Comparison of ENCODE assay signal across 19 cellular contexts in genomic region chr9:125564641-125565040, GRCh38.
DNase-seq lines count a peak whose midpoint lies in the region; ATAC-seq and TF ChIP-seq lines count a peak whose summit lies in the region.
"Had no signal": no experiment of that assay in that cellular context is flagged by ENCODE, and none has a peak within 500 bp of the region (broad histone marks: within the 10 kb centered on the region; RNA-seq: fewer than 3 reads in every experiment).

No MANE protein-coding gene starts in this region.

- H4K20me1 ChIP-seq in osteoblast (ENCODE audit: insufficient read depth, low read length) = peaks cover 6% of the 10 kb centered on the region

- CTCF ChIA-PET in HEK293 (lab: Yijun Ruan, JAX) = interaction anchor here (1.5 kb wide), 1 partner anchor 14 kb away, joined by 3 read pairs; no protein-coding TSS in a partner anchor
- CTCF ChIA-PET in activated CD4-positive, alpha-beta memory T cell treated with anti-CD3 and anti-CD28 coated beads for 36 hours (lab: Charles Lee) = no interaction called here

- no peaks in the 10 kb centered on the region for H3K36me3 Mint-ChIP-seq in endothelial cell (ENCODE audit: low read depth, unreplicated experiment)
- H3K36me3 Mint-ChIP-seq in nephron (ENCODE audit: low read depth) = peaks cover 22% of the 10 kb centered on the region
- H3K36me3 Mint-ChIP-seq in activated CD4-positive, alpha-beta memory T cell treated with anti-CD3 and anti-CD28 coated beads for 36 hours = no peaks in the 10 kb centered on the region

- no peak for TF ChIP-seq CTCF in HEK293 (tag by site-specific recombination; IDR thresholded peaks at IDR 0.05)
- no peak for TF ChIP-seq CTCF in endothelial cell (IDR thresholded peaks at IDR 0.05; ENCODE audit: unreplicated experiment)
- TF ChIP-seq CTCF in nephron (IDR thresholded peaks at IDR 0.05; ENCODE audit: unreplicated experiment in 3 of 3) = no peak
- no peak for TF ChIP-seq CTCF in osteoblast (IDR thresholded peaks at IDR 0.05; ENCODE audit: extremely low read depth, low read depth, low read length)

- H3K4me3 ChIP-seq in HEK293 (ENCODE audit: low read depth, low read length) = no peak overlapping the region
- no peak overlapping the region for H3K4me3 ChIP-seq in osteoblast (ENCODE audit: insufficient read depth, low read length)
- H3K4me3 ChIP-seq: GM23338, PC-9, SJSA1 had no signal

- H3K9me3 Mint-ChIP-seq in endothelial cell (ENCODE audit: unreplicated experiment) = no peaks in the 10 kb centered on the region
- no peaks in the 10 kb centered on the region for H3K9me3 Mint-ChIP-seq in nephron
- no peaks in the 10 kb centered on the region for H3K9me3 Mint-ChIP-seq in activated CD4-positive, alpha-beta memory T cell treated with anti-CD3 and anti-CD28 coated beads for 36 hours
- H3K9me3 Mint-ChIP-seq: GM23338 had no signal

- H3K9me3 ChIP-seq in HEK293 (ENCODE audit: control insufficient read depth, insufficient read depth, low read depth, low read length) (no peaks in the 10 kb centered on the region), osteoblast (ENCODE audit: low read depth, low read length) (no peaks in the 10 kb centered on the region)
- H3K9me3 ChIP-seq: Caco-2, SJSA1 had no signal

- peak overlapping the region; percentile 14 for H3K27ac Mint-ChIP-seq in endothelial cell (ENCODE audit: unreplicated experiment)
- peak overlapping the region in 2 of 3 experiments; percentile 28 to 40 for H3K27ac Mint-ChIP-seq in nephron
- no peak overlapping the region for H3K27ac Mint-ChIP-seq in activated CD4-positive, alpha-beta memory T cell treated with anti-CD3 and anti-CD28 coated beads for 36 hours
- H3K27ac Mint-ChIP-seq: GM23338 had no signal

- intact Hi-C loops in activated CD4-positive, alpha-beta memory T cell treated with anti-CD3 and anti-CD28 coated beads for 36 hours (cut with micrococcal nuclease) = no loop called here

- H2AFZ ChIP-seq in osteoblast (ENCODE audit: low read length) = no peak overlapping the region
- H2AFZ ChIP-seq: GM23338, PC-9 had no signal

- H3K4me2 ChIP-seq in osteoblast (ENCODE audit: insufficient read depth, low read length) = no peak overlapping the region
- H3K4me2 ChIP-seq: GM23338, PC-9 had no signal

- H3K27ac ChIP-seq in HEK293 (ENCODE audit: extremely low read depth, low read depth, low read length) (no peak overlapping the region), osteoblast (ENCODE audit: low read depth, low read length) (no peak overlapping the region)
- H3K27ac ChIP-seq: PC-9, SJSA1 had no signal

- H3K4me3 Mint-ChIP-seq in endothelial cell (ENCODE audit: unreplicated experiment) (no peak overlapping the region), nephron (no peak overlapping the region)
- H3K4me3 Mint-ChIP-seq in activated CD4-positive, alpha-beta memory T cell treated with anti-CD3 and anti-CD28 coated beads for 36 hours = no peak overlapping the region
- H3K4me3 Mint-ChIP-seq: GM23338 had no signal

- POLR2A ChIA-PET in HEK293 (lab: Yijun Ruan, JAX) = no interaction called here
- POLR2A ChIA-PET in activated CD4-positive, alpha-beta memory T cell treated with anti-CD3 and anti-CD28 coated beads for 36 hours (lab: Charles Lee) = no interaction called here

- no peaks in the 10 kb centered on the region for H3K36me3 ChIP-seq in HEK293 (ENCODE audit: control insufficient read depth in 2 of 2, insufficient read depth in 1 of 2, low read length in 2 of 2)
- peaks cover 3% of the 10 kb centered on the region for H3K36me3 ChIP-seq in osteoblast (ENCODE audit: insufficient read depth, low read length)
- H3K36me3 ChIP-seq: SJSA1 had no signal

- H3K4me1 Mint-ChIP-seq in endothelial cell (ENCODE audit: unreplicated experiment) = peaks cover 12% of the 10 kb centered on the region
- peaks cover 25% of the 10 kb centered on the region for H3K4me1 Mint-ChIP-seq in nephron
- H3K4me1 Mint-ChIP-seq in activated CD4-positive, alpha-beta memory T cell treated with anti-CD3 and anti-CD28 coated beads for 36 hours (ENCODE audit: low read depth) = peaks cover 16% of the 10 kb centered on the region

- no peaks in the 10 kb centered on the region for H3K27me3 ChIP-seq in osteoblast (ENCODE audit: insufficient read depth, low read length)
- H3K27me3 ChIP-seq: SJSA1 had no signal

- peaks cover 56% of the 10 kb centered on the region for H3K79me2 ChIP-seq in osteoblast (ENCODE audit: insufficient read depth, low read length)

- H3K4me1 ChIP-seq in HEK293 (ENCODE audit: control insufficient read depth, insufficient read depth, low read length) (0 out of 2 replicates have a peak, but pooled peaks cover 2% of the 10 kb centered on the region), osteoblast (ENCODE audit: insufficient read depth, low read length) (peaks cover 8% of the 10 kb centered on the region)
- H3K4me1 ChIP-seq: Caco-2, SJSA1 had no signal

- DNase-seq in COLO829 (ENCODE audit: low spot score) = peak; percentile 38
- no peak for DNase-seq in endothelial cell (ENCODE audit: low spot score)
- no peak for DNase-seq in osteoblast (ENCODE audit: insufficient read length, low spot score, missing footprints)
- no peak for DNase-seq in activated CD4-positive, alpha-beta memory T cell treated with anti-CD3 and anti-CD28 coated beads for 36 hours
- DNase-seq: Caco-2, DMS53, KG1, NCI-H1048, NCI-H1436 treated with DMSO at 0.1 percent for 48 hours, NCI-H2029 treated with DMSO at 0.1 percent for 48 hours, NCI-H510A, NCI-H774, PC-9 had no signal

- ATAC-seq in GM18907 (IDR thresholded peaks at IDR 0.05; ENCODE audit: unreplicated experiment) = no peak
- ATAC-seq: GM23338, HepG2 had no signal

- H3K27me3 Mint-ChIP-seq in endothelial cell (ENCODE audit: unreplicated experiment) (no peaks in the 10 kb centered on the region), nephron (ENCODE audit: low read depth) (no peaks in the 10 kb centered on the region)
- no peaks in the 10 kb centered on the region for H3K27me3 Mint-ChIP-seq in activated CD4-positive, alpha-beta memory T cell treated with anti-CD3 and anti-CD28 coated beads for 36 hours

TF ChIP-seq in HEK293, 187 proteins besides CTCF, POLR2A, EP300 and RAD21:
- TF ChIP-seq OSR2 (tag by site-specific recombination; IDR thresholded peaks at IDR 0.05) (peak; percentile 31; the same call in 1 of the 2 replicates), SALL2 (tag by site-specific recombination; IDR thresholded peaks at IDR 0.05; ENCODE audit: borderline replicate concordance) (no peak), ZNF146 (tag by site-specific recombination; IDR thresholded peaks at IDR 0.05) (no peak), ZNF155 (tag by site-specific recombination; IDR thresholded peaks at IDR 0.05) (no peak), SCRT2 (tag by site-specific recombination; IDR thresholded peaks at IDR 0.05) (no peak), ZNF280C (tag by site-specific recombination; IDR thresholded peaks at IDR 0.05) (no peak)
- TF ChIP-seq, protein P1, sequence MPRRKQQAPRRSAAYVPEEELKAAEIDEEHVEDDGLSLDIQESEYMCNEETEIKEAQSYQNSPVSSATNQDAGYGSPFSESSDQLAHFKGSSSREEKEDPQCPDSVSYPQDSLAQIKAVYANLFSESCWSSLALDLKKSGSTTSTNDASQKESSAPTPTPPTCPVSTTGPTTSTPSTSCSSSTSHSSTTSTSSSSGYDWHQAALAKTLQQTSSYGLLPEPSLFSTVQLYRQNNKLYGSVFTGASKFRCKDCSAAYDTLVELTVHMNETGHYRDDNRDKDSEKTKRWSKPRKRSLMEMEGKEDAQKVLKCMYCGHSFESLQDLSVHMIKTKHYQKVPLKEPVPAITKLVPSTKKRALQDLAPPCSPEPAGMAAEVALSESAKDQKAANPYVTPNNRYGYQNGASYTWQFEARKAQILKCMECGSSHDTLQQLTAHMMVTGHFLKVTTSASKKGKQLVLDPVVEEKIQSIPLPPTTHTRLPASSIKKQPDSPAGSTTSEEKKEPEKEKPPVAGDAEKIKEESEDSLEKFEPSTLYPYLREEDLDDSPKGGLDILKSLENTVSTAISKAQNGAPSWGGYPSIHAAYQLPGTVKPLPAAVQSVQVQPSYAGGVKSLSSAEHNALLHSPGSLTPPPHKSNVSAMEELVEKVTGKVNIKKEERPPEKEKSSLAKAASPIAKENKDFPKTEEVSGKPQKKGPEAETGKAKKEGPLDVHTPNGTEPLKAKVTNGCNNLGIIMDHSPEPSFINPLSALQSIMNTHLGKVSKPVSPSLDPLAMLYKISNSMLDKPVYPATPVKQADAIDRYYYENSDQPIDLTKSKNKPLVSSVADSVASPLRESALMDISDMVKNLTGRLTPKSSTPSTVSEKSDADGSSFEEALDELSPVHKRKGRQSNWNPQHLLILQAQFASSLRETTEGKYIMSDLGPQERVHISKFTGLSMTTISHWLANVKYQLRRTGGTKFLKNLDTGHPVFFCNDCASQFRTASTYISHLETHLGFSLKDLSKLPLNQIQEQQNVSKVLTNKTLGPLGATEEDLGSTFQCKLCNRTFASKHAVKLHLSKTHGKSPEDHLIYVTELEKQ (tag by site-specific recombination; IDR thresholded peaks at IDR 0.05; ENCODE audit: borderline replicate concordance) = no peak
